ENCODE assay signal across 13 cellular contexts in genomic region chr16:31537362-31537921, GRCh38. TPM values are rescaled to one million over a fixed set of nuclear protein-coding genes. Genes with fewer than 3 reads are reported as not detected.
DNase-seq lines count a peak whose midpoint lies in the region; ATAC-seq and TF ChIP-seq lines count a peak whose summit lies in the region.
"Had no signal": no experiment of that assay in that cellular context is flagged by ENCODE, and none has a peak within 500 bp of the region (broad histone marks: within the 10 kb centered on the region; RNA-seq: fewer than 3 reads in every experiment).

No MANE protein-coding gene starts in this region.

- dilution Hi-C loops in mammary epithelial cell (cut with HindIII; ENCODE audit: low sequenced_read_pairs) = no loop called here

- intact Hi-C loops in mammary epithelial cell (cut with micrococcal nuclease) = no loop called here

- H3K79me2 ChIP-seq in mammary epithelial cell (ENCODE audit: insufficient read depth, low read length) = no peaks in the 10 kb centered on the region

- WGBS in mammary epithelial cell (ENCODE audit: low coverage, missing lambda C conversion rate) = 1% methylated on average over 11 of the region's 54 CpGs

- H3K4me3 ChIP-seq in HUES48 (ENCODE audit: low read depth, low read length) = peak overlapping the region; percentile 56
- H3K4me3 ChIP-seq in mammary epithelial cell (replicated peaks in 1 of 3; ENCODE audit: insufficient read depth in 1 of 3, low read depth in 2 of 3, low read length in 3 of 3) = peak overlapping the region in 2 of 3 experiments; percentile 20 to 27
- peak overlapping the region; percentile 14 for H3K4me3 ChIP-seq in kidney epithelial cell (ENCODE audit: low read depth, low read length)
- H3K4me3 ChIP-seq in skeletal muscle cell (ENCODE audit: low read depth, low read length) = peak overlapping the region; percentile 27

- peaks cover 5% of the 10 kb centered on the region; the same call in 1 of the 2 replicates for H3K4me1 ChIP-seq in HUES48 (ENCODE audit: control insufficient read depth, insufficient read depth, low read length)
- no peaks in the 10 kb centered on the region for H3K4me1 ChIP-seq in mammary epithelial cell (ENCODE audit: insufficient read depth, low read length)

- peaks cover 7% of the 10 kb centered on the region for H3K27me3 ChIP-seq in HUES48 (ENCODE audit: control insufficient read depth, insufficient read depth, low read length)
- H3K27me3 ChIP-seq in mammary epithelial cell (ENCODE audit: insufficient read depth, low read length) = peaks cover 7% of the 10 kb centered on the region
- H3K27me3 ChIP-seq in kidney epithelial cell (ENCODE audit: control insufficient read depth, insufficient read depth, low read length) = peaks cover 10% of the 10 kb centered on the region

- H3K9me3 ChIP-seq in HUES48 (ENCODE audit: control insufficient read depth, insufficient read depth, low read length) (peaks cover 14% of the 10 kb centered on the region), mammary epithelial cell (replicated peaks; ENCODE audit: insufficient read depth, low read length) (peaks cover 4% of the 10 kb centered on the region)

- peak overlapping the region; percentile 56 for H2AFZ ChIP-seq in mammary epithelial cell (ENCODE audit: low read depth, low read length)

- BruUV-seq in mammary epithelial cell (replicated peaks; lab: Mats Ljungman, UMichigan) = no TSS peak

- DNase-seq in mammary epithelial cell (no peak), kidney epithelial cell (ENCODE audit: low read depth) (no peak), skeletal muscle cell (ENCODE audit: low read depth) (no peak), C1 segment of cervical spinal cord (lab: John Stamatoyannopoulos, UW) (no peak), DMS114 treated with DMSO at 0.1 percent for 48 hours (lab: John Stamatoyannopoulos, UW; ENCODE audit: unreplicated experiment) (no peak)
- DNase-seq: anterior cingulate cortex; stimulated activated CD4-positive, alpha-beta T cell treated with anti-CD3 and anti-CD28 coated beads, Interleukin-15, amount 100 ng/mL, for 24 hours had no signal

- ATAC-seq in GM21367 (IDR thresholded peaks at IDR 0.05; ENCODE audit: unreplicated experiment) (no peak), HG03097 (IDR thresholded peaks at IDR 0.05; ENCODE audit: low FRiP score, unreplicated experiment) (no peak)

- no peak overlapping the region for H3K27ac ChIP-seq in HUES48 (ENCODE audit: low read depth, low read length)
- H3K27ac ChIP-seq in mammary epithelial cell (ENCODE audit: insufficient read depth, low read depth, low read length) = no peak overlapping the region
- H3K27ac ChIP-seq: VCaP had no signal

- CTCF ChIA-PET in mammary epithelial cell (lab: Charles Lee; ENCODE audit: low non-redundant PET) = no interaction called here

- peak overlapping the region; percentile 60 for H3K4me2 ChIP-seq in mammary epithelial cell (ENCODE audit: insufficient read depth, low read depth, low read length)

- in situ Hi-C loops in mammary epithelial cell (cut with MboI; ENCODE audit: low sequenced_read_pairs in 2 of 2) = no loop called here

- TF ChIP-seq CTCF in mammary epithelial cell (conservative IDR thresholded peaks at IDR 0.05 in 1 of 2, IDR thresholded peaks at IDR 0.05 in 1 of 2; ENCODE audit: extremely low read depth in 1 of 2, insufficient read depth in 1 of 2, low read depth in 1 of 2, low read length in 2 of 2) = no peak
- no peak for TF ChIP-seq CTCF in kidney epithelial cell (IDR thresholded peaks at IDR 0.05; ENCODE audit: insufficient read depth, low read length, poor library complexity, severe bottlenecking)

- H3K9ac ChIP-seq in HUES48 (ENCODE audit: low read depth, low read length) = no peak overlapping the region
- H3K9ac ChIP-seq in mammary epithelial cell (ENCODE audit: insufficient read depth, low read length) = no peak overlapping the region

- H4K20me1 ChIP-seq in mammary epithelial cell (ENCODE audit: insufficient read depth, low read length) = no peaks in the 10 kb centered on the region

- H3K36me3 ChIP-seq in HUES48 (ENCODE audit: control insufficient read depth, insufficient read depth, low read length) (no peaks in the 10 kb centered on the region), mammary epithelial cell (ENCODE audit: insufficient read depth, low read length) (no peaks in the 10 kb centered on the region), kidney epithelial cell (ENCODE audit: control insufficient read depth, insufficient read depth, low read length) (no peaks in the 10 kb centered on the region)

RNA-seq across cellular contexts. Expression of gene AHSP, which starts 9.7 kb away (rescaled TPM):
- total RNA-seq in mammary epithelial cell = not detected
- not detected for polyA plus RNA-seq in mammary epithelial cell
- polyA minus RNA-seq in mammary epithelial cell = not detected
- not detected in 2 replicates for total RNA-seq in kidney epithelial cell
- total RNA-seq: G401, LHCN-M2 had no signal

RNA-seq across cellular contexts. Expression of gene RUSF1, which starts 29.3 kb away (rescaled TPM):
- 10 to 100 TPM; 40.5 to 46.5 TPM for total RNA-seq in mammary epithelial cell
- polyA plus RNA-seq in mammary epithelial cell = 16.2 TPM
- polyA minus RNA-seq in mammary epithelial cell = 22.3 TPM
- total RNA-seq in kidney epithelial cell = 54.0 and 64.1 TPM in 2 replicates

RNA-seq across cellular contexts. Expression of gene SLC5A2, which starts 54.5 kb away (rescaled TPM):
- total RNA-seq in mammary epithelial cell = under 1 TPM in 1 of 2 donors, not detected in 1; 0.66 TPM
- 0.17 TPM for polyA plus RNA-seq in mammary epithelial cell
- polyA minus RNA-seq in mammary epithelial cell = not detected
- total RNA-seq in kidney epithelial cell = 0.04 and 0.21 TPM in 2 replicates
- total RNA-seq: G401, LHCN-M2 had no signal
